Comparison of ENCODE assay signal across 13 cellular contexts in the genomic region with DNA sequence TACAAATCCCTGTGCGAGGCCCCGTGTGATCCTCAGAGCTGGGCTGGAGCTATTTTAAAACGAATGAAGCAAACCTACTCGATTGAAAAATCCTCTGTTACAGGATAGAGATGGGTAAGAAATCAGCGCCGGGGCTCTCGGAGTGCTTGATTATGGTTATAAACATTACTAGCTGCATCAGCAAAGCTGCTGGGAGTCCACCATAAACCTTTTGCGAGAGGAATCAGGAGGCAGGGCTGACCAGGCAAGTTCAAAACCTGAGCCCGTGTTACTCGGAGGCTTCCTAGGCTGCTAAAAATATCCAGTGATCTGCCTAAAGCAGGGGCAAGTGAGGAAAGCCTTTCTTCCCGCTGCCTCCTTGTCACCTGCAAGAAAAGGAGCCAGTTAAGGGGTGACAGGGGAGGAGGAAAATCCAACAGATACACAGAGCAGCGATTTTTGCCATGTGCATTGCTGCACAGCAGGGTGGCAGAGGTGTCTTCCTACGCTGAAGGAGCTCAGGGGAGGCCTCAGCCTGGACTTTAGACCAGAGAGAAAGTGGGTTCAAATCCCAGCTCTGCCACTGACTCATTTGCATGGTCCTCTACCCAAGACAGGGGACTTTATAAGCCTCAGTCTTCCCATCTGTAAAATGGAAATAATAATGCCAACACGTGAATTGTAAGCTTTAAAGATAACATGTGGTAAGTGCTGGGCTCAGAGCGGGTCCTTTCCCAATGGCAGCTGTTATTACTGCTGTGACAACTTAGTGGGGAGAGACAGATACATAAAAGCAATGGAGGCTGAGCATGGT.
DNase-seq lines count a peak whose midpoint lies in the region; ATAC-seq and TF ChIP-seq lines count a peak whose summit lies in the region.
"Had no signal": no experiment of that assay in that cellular context is flagged by ENCODE, and none has a peak within 500 bp of the region (broad histone marks: within the 10 kb centered on the region; RNA-seq: fewer than 3 reads in every experiment).

No MANE protein-coding gene starts in this region.

- no peak overlapping the region for H3K23ac ChIP-seq in H9 (ENCODE audit: insufficient read length, low read depth, low read length)

- no peak overlapping the region for H3K4me3 ChIP-seq in ovary
- H3K4me3 ChIP-seq: HAP-1, Peyer's patch had no signal

- H3K36me3 ChIP-seq in ovary: no peaks in the 10 kb centered on the region
- H3K36me3 ChIP-seq: HAP-1, Peyer's patch had no signal

- peak overlapping the region in 2 of 3 experiments; percentile 47 to 50; a peak in 2 of 7 replicates for H3K27ac Mint-ChIP-seq in H9
- H3K27ac Mint-ChIP-seq: CD8-positive, alpha-beta T cell had no signal

- H3K36me3 Mint-ChIP-seq in H9 (ENCODE audit: insufficient read depth in 1 of 3, low read depth in 3 of 3): peaks cover 3 to 16% (median 3%) of the 10 kb centered on the region in 3 experiments; a peak in 5 of 7 replicates
- H3K36me3 Mint-ChIP-seq: CD8-positive, alpha-beta T cell had no signal

- no peak overlapping the region for H4K8ac ChIP-seq in H9 (replicated peaks; ENCODE audit: insufficient read length, low read depth, low read length)

- H3K9me3 ChIP-seq in H9 (ENCODE audit: control insufficient read depth, low read depth, low read length) (peaks cover 6% of the 10 kb centered on the region), ovary (no peaks in the 10 kb centered on the region)

- DNase-seq in H9: no peak
- peak; percentile 12 for DNase-seq in RPMI8226
- DNase-seq in left colon: no peak
- DNase-seq in putamen (ENCODE audit: low spot score): peak; percentile 35
- DNase-seq in ovary: no peak
- DNase-seq in NCI-H69 (lab: John Stamatoyannopoulos, UW): no peak
- DNase-seq: CD8-positive, alpha-beta T cell; DMS 273 treated with DMSO at 0.1 percent for 48 hours; NCI-H187 treated with DMSO at 0.1 percent for 48 hours; Peyer's patch; SIG-M5 had no signal

- H3K56ac ChIP-seq in H9 (ENCODE audit: insufficient read length, low read depth, low read length): no peak overlapping the region

- TF ChIP-seq CTCF in H9 (conservative IDR thresholded peaks at IDR 0.05) (no peak), ovary (IDR thresholded peaks at IDR 0.05) (no peak)

- no peak overlapping the region for H4K5ac ChIP-seq in H9 (ENCODE audit: insufficient read length, low read depth, low read length)

- no peak overlapping the region for H2BK20ac ChIP-seq in H9 (ENCODE audit: low read depth, low read length, poor library complexity, severe bottlenecking)

- no peak overlapping the region for H2BK5ac ChIP-seq in H9 (ENCODE audit: insufficient read length, low read length)

- no peak overlapping the region for H3K4me2 ChIP-seq in H9 (ENCODE audit: insufficient read depth, insufficient read length, low read length)

- H3K23me2 ChIP-seq in H9 (ENCODE audit: insufficient read length, low read depth, low read length, poor library complexity, severe bottlenecking): no peaks in the 10 kb centered on the region

- no CpG with 5 or more reads among the region's 15 CpGs for WGBS in H9 (ENCODE audit: extremely low coverage, insufficient read length, low lambda C conversion rate)
- WGBS in ovary, 3 donors: 40 to 45% (median 43%) methylated on average over 15 of the region's 15 CpGs

- H3K79me1 ChIP-seq in H9 (ENCODE audit: insufficient read depth, low read depth, low read length, poor library complexity, severe bottlenecking): no peaks in the 10 kb centered on the region

- no peak overlapping the region for H2BK120ac ChIP-seq in H9 (ENCODE audit: low read depth, low read length, poor library complexity, severe bottlenecking)

- H4K20me1 ChIP-seq in H9 (ENCODE audit: control insufficient read depth, insufficient read depth, insufficient read length): no peaks in the 10 kb centered on the region

- TF ChIP-seq EP300 in ovary (IDR thresholded peaks at IDR 0.05): no peak

- peaks cover 16 to 24% of the 10 kb centered on the region in 2 experiments for H3K4me1 Mint-ChIP-seq in H9

- H3K27me3 ChIP-seq in H9 (ENCODE audit: insufficient read depth, low read length) (no peaks in the 10 kb centered on the region), ovary (no peaks in the 10 kb centered on the region)
- H3K27me3 ChIP-seq: Peyer's patch had no signal

- intact Hi-C loops in left colon (cut with DNase I, micrococcal nuclease): no loop called here
- intact Hi-C loops in ovary (cut with DNase I): no loop called here

- ATAC-seq in left colon (peak; percentile 44), GM21447 (IDR thresholded peaks at IDR 0.05; ENCODE audit: unreplicated experiment) (no peak)
- ATAC-seq: CD8-positive, alpha-beta T cell had no signal

- no peak overlapping the region for H2BK15ac ChIP-seq in H9 (ENCODE audit: low read depth, low read length)

- H3K27ac ChIP-seq in H9 (ENCODE audit: insufficient read length, low read depth, low read length): no peak overlapping the region
- H3K27ac ChIP-seq in ovary: no peak overlapping the region
- H3K27ac ChIP-seq: Peyer's patch had no signal

- H3K18ac ChIP-seq in H9 (ENCODE audit: insufficient read length, low read depth, low read length): no peak overlapping the region

- H3K4me3 Mint-ChIP-seq in H9: peak overlapping the region in 1 of 2 experiments; percentile 8; a peak in 1 of 5 replicates
- H3K4me3 Mint-ChIP-seq: CD8-positive, alpha-beta T cell had no signal

- H3K4me1 ChIP-seq in H9 (ENCODE audit: insufficient read depth, low read length): no peaks in the 10 kb centered on the region
- no peaks in the 10 kb centered on the region for H3K4me1 ChIP-seq in ovary (ENCODE audit: insufficient read depth)

- no peak overlapping the region for H3K9ac ChIP-seq in H9 (ENCODE audit: extremely low read depth, insufficient read length, low read length)

- no peak overlapping the region for H4K91ac ChIP-seq in H9 (ENCODE audit: insufficient read length, low read depth, low read length)

- H2AFZ ChIP-seq in H9 (ENCODE audit: low read length): no peak overlapping the region

- no peak overlapping the region for H2AK5ac ChIP-seq in H9 (ENCODE audit: insufficient read length, low read length)

- TF ChIP-seq POLR2A in ovary (IDR thresholded peaks at IDR 0.05): no peak

- peaks cover 4% of the 10 kb centered on the region for H3K27me3 Mint-ChIP-seq in H9 (ENCODE audit: low read depth)

- peaks cover 15 to 17% of the 10 kb centered on the region in 2 experiments for H3K9me3 Mint-ChIP-seq in H9

- no peak overlapping the region for H3K4ac ChIP-seq in H9 (ENCODE audit: low read depth, low read length)

- no peaks in the 10 kb centered on the region for H3K79me2 ChIP-seq in H9 (ENCODE audit: insufficient read depth, low read length)

- H2BK12ac ChIP-seq in H9 (ENCODE audit: insufficient read length, low read depth, low read length): no peak overlapping the region

- H3K14ac ChIP-seq in H9 (ENCODE audit: insufficient read depth, low read length): no peak overlapping the region

- no peak overlapping the region for H3T11ph ChIP-seq in H9 (ENCODE audit: low read length)

Comparison
In these comparisons a context has a peak if more than half of its experiments do, and no peak if none do; other contexts are left out.
1. DNase-seq: peak in RPMI8226 (single experiment) and putamen (single experiment); none in H9 (single experiment), left colon (0 of 2), ovary (0 of 5) and NCI-H69 (single experiment).